33 cellular contexts compared by ENCODE assay signal in genomic region chr5:155276231-155276630, GRCh38.
"Had no signal": no experiment of that assay in that cellular context is flagged by ENCODE, and none has a peak within 500 bp of the region (broad histone marks: within the 10 kb centered on the region; RNA-seq: fewer than 3 reads in every experiment).

No MANE protein-coding gene starts in this region.

- DNase-seq: activated CD4-positive, alpha-beta memory T cell treated with anti-CD3 and anti-CD28 coated beads for 36 hours; activated CD4-positive, alpha-beta T cell treated with anti-CD3 and anti-CD28 coated beads for 36 hours; activated CD4-positive, alpha-beta T cell treated with anti-CD3 and anti-CD28 coated beads, Interleukin-2, amount 10 ng/mL, durations not matched to agents 24 days and 14 days; activated CD4-positive, CD25-positive, alpha-beta regulatory T cell; activated CD4-positive, CD25-positive, alpha-beta regulatory T cell treated with anti-CD3 and anti-CD28 coated beads, Interleukin-2, amount 50 U/mL, for 72 hours; activated CD8-positive, alpha-beta memory T cell treated with anti-CD3 and anti-CD28 coated beads, Interleukin-2, amount 10 ng/mL, durations not matched to agents 7 days and 5 days; activated CD8-positive, alpha-beta memory T cell treated with anti-CD3 and anti-CD28 coated beads, Interleukin-2, amount 50 U/mL, for 4 hours; activated CD8-positive, alpha-beta T cell treated with anti-CD3 and anti-CD28 coated beads, Interleukin-2, amount 10 ng/mL, durations not matched to agents 7 days and 5 days; activated gamma-delta T cell; activated naive CD4-positive, alpha-beta T cell; activated naive CD4-positive, alpha-beta T cell treated with anti-CD3 and anti-CD28 coated beads, Interleukin-2, amount 50 U/mL, for 16 hours; activated T-cell treated with anti-CD3 and anti-CD28 coated beads, Interleukin-2, amount 50 U/mL, for 1 hour; activated T-cell treated with anti-CD3 and anti-CD28 coated beads, Interleukin-2, amount 50 U/mL, for 72 hours; amniotic stem cell; anterior cingulate cortex; brain microvascular endothelial cell; caudate nucleus; cortex of kidney; effector CD8-positive, alpha-beta T cell; gastrocnemius medialis; glutamatergic neuron; heart left ventricle; hypothalamus; T-helper 17 cell; T1000 had no signal

- H3K9me3 ChIP-seq: esophagus muscularis mucosa, gastrocnemius medialis, heart left ventricle had no signal

- FAIRE-seq: astrocyte, colon, endometrium, endothelial cell of umbilical vein had no signal

- H3K27ac ChIP-seq: brain microvascular endothelial cell, esophagus muscularis mucosa, foreskin keratinocyte, gastrocnemius medialis, heart left ventricle had no signal

- H3K4me3 ChIP-seq: esophagus muscularis mucosa, gastrocnemius medialis, heart left ventricle had no signal

- H3K27me3 Mint-ChIP-seq: activated CD8-positive, alpha-beta memory T cell treated with anti-CD3 and anti-CD28 coated beads, Interleukin-2, amount 10 ng/mL, durations not matched to agents 7 days and 5 days had no signal

- H3K4me1 Mint-ChIP-seq: activated CD4-positive, alpha-beta T cell treated with anti-CD3 and anti-CD28 coated beads for 36 hours; activated CD4-positive, alpha-beta T cell treated with anti-CD3 and anti-CD28 coated beads, Interleukin-2, amount 10 ng/mL, durations not matched to agents 24 days and 14 days; activated CD8-positive, alpha-beta memory T cell treated with anti-CD3 and anti-CD28 coated beads, Interleukin-2, amount 10 ng/mL, durations not matched to agents 7 days and 5 days; T-helper 17 cell had no signal

- H3K9me3 Mint-ChIP-seq: activated CD4-positive, alpha-beta memory T cell treated with anti-CD3 and anti-CD28 coated beads for 36 hours; activated CD4-positive, alpha-beta T cell treated with anti-CD3 and anti-CD28 coated beads, Interleukin-2, amount 10 ng/mL, durations not matched to agents 24 days and 14 days; T-helper 2 cell treated with Interferon-gamma antibody and Interleukin-4, amounts not matched to agents 5 μg/mL and 100 μg/mL, for 36 hours had no signal

- H3K36me3 Mint-ChIP-seq: activated CD4-positive, alpha-beta memory T cell treated with anti-CD3 and anti-CD28 coated beads for 36 hours; activated CD8-positive, alpha-beta memory T cell treated with anti-CD3 and anti-CD28 coated beads, Interleukin-2, amount 10 ng/mL, durations not matched to agents 7 days and 5 days; activated naive CD8-positive, alpha-beta T cell had no signal

- H3K27me3 ChIP-seq: brain microvascular endothelial cell, esophagus muscularis mucosa, foreskin keratinocyte, gastrocnemius medialis, heart left ventricle had no signal

- H3K4me1 ChIP-seq: esophagus muscularis mucosa, foreskin keratinocyte, gastrocnemius medialis, heart left ventricle had no signal

- H3K4me3 Mint-ChIP-seq: activated CD4-positive, alpha-beta memory T cell treated with anti-CD3 and anti-CD28 coated beads for 36 hours; activated CD4-positive, alpha-beta T cell treated with anti-CD3 and anti-CD28 coated beads for 36 hours; activated CD4-positive, alpha-beta T cell treated with anti-CD3 and anti-CD28 coated beads, Interleukin-2, amount 10 ng/mL, durations not matched to agents 24 days and 14 days; activated CD8-positive, alpha-beta memory T cell treated with anti-CD3 and anti-CD28 coated beads, Interleukin-2, amount 10 ng/mL, durations not matched to agents 7 days and 5 days; activated CD8-positive, alpha-beta T cell treated with anti-CD3 and anti-CD28 coated beads, Interleukin-2, amount 10 ng/mL, durations not matched to agents 7 days and 5 days; activated naive CD8-positive, alpha-beta T cell; activated T-cell treated with anti-CD3 and anti-CD28 coated beads, Interleukin-2, amount 50 U/mL, for 72 hours; T-helper 17 cell; T-helper 2 cell treated with Interferon-gamma antibody and Interleukin-4, amounts not matched to agents 5 μg/mL and 100 μg/mL, for 36 hours had no signal

- H3K27ac Mint-ChIP-seq: activated CD4-positive, alpha-beta memory T cell treated with anti-CD3 and anti-CD28 coated beads for 36 hours; activated CD4-positive, alpha-beta T cell treated with anti-CD3 and anti-CD28 coated beads for 36 hours; activated CD4-positive, alpha-beta T cell treated with anti-CD3 and anti-CD28 coated beads, Interleukin-2, amount 10 ng/mL, durations not matched to agents 24 days and 14 days; activated CD8-positive, alpha-beta memory T cell treated with anti-CD3 and anti-CD28 coated beads, Interleukin-2, amount 10 ng/mL, durations not matched to agents 7 days and 5 days; activated CD8-positive, alpha-beta T cell treated with anti-CD3 and anti-CD28 coated beads, Interleukin-2, amount 10 ng/mL, durations not matched to agents 7 days and 5 days; activated naive CD8-positive, alpha-beta T cell; activated T-cell treated with anti-CD3 and anti-CD28 coated beads, Interleukin-2, amount 50 U/mL, for 72 hours; T-helper 17 cell; T-helper 2 cell treated with Interferon-gamma antibody and Interleukin-4, amounts not matched to agents 5 μg/mL and 100 μg/mL, for 36 hours had no signal

- H3K36me3 ChIP-seq: brain microvascular endothelial cell, esophagus muscularis mucosa, gastrocnemius medialis, heart left ventricle had no signal
